In genomic region chr1:42981406-42981805, GRCh38 we compare ENCODE assay signal across 18 cellular contexts.
"Had no signal": no experiment of that assay in that cellular context is flagged by ENCODE, and none has a peak within 500 bp of the region (broad histone marks: within the 10 kb centered on the region; RNA-seq: fewer than 3 reads in every experiment).

No MANE protein-coding gene starts in this region.

- H3K27ac ChIP-seq: esophagus squamous epithelium, spleen, thyroid gland had no signal

- H3K36me3 Mint-ChIP-seq: activated naive CD8-positive, alpha-beta T cell treated with anti-CD3 and anti-CD28 coated beads for 36 hours; natural killer cell treated with Interleukin-12 subunit alpha and Interleukin-12 subunit beta and Interleukin-15 and Interleukin-18, amount 100 ng/mL, for 72 hours had no signal

- DNase-seq: activated CD4-positive, alpha-beta memory T cell treated with anti-CD3 and anti-CD28 coated beads, Interleukin-2, amount 10 ng/mL, durations not matched to agents 7 days and 5 days; activated CD4-positive, alpha-beta T cell treated with anti-CD3 and anti-CD28 coated beads for 48 hours; activated CD4-positive, CD25-positive, alpha-beta regulatory T cell; activated naive CD4-positive, alpha-beta T cell; activated naive CD8-positive, alpha-beta T cell treated with anti-CD3 and anti-CD28 coated beads for 36 hours; activated T-cell treated with anti-CD3 and anti-CD28 coated beads, Interleukin-2, amount 50 U/mL, for 1 hour; amniotic stem cell; effector CD8-positive, alpha-beta T cell; esophagus squamous epithelium; nucleus accumbens; posterior cingulate gyrus; spleen; stimulated activated CD4-positive, alpha-beta T cell treated with anti-CD3 and anti-CD28 coated beads, Interleukin-4, amount 100 ng/mL, for 4 hours; stimulated activated naive CD4-positive, alpha-beta T cell treated with Interleukin-2 at 50 U/mL for 16 hours; thyroid gland had no signal

- H3K4me1 ChIP-seq: esophagus squamous epithelium, thyroid gland had no signal

- H3K36me3 ChIP-seq: esophagus squamous epithelium, spleen, thyroid gland had no signal

- H3K27me3 ChIP-seq: esophagus squamous epithelium, spleen, thyroid gland had no signal

- H3K4me3 Mint-ChIP-seq: activated CD4-positive, alpha-beta memory T cell treated with anti-CD3 and anti-CD28 coated beads, Interleukin-2, amount 10 ng/mL, durations not matched to agents 7 days and 5 days; activated naive CD8-positive, alpha-beta T cell treated with anti-CD3 and anti-CD28 coated beads for 36 hours; activated T-helper 17 cell treated with anti-CD3 and anti-CD28 coated beads, Interleukin-2, amount 50 U/mL, for 72 hours; natural killer cell treated with Interleukin-12 subunit alpha and Interleukin-12 subunit beta and Interleukin-15 and Interleukin-18, amount 100 ng/mL, for 72 hours had no signal

- ATAC-seq: activated T-helper 17 cell treated with anti-CD3 and anti-CD28 coated beads, Interleukin-2, amount 50 U/mL, for 72 hours; natural killer cell treated with Interleukin-12 subunit alpha and Interleukin-12 subunit beta and Interleukin-15 and Interleukin-18, amount 100 ng/mL, for 72 hours had no signal

- H3K9me3 ChIP-seq: esophagus squamous epithelium, spleen, thyroid gland had no signal

- H3K27ac Mint-ChIP-seq: activated CD4-positive, alpha-beta memory T cell treated with anti-CD3 and anti-CD28 coated beads, Interleukin-2, amount 10 ng/mL, durations not matched to agents 7 days and 5 days; activated naive CD8-positive, alpha-beta T cell treated with anti-CD3 and anti-CD28 coated beads for 36 hours; activated T-helper 17 cell treated with anti-CD3 and anti-CD28 coated beads, Interleukin-2, amount 50 U/mL, for 72 hours; natural killer cell treated with Interleukin-12 subunit alpha and Interleukin-12 subunit beta and Interleukin-15 and Interleukin-18, amount 100 ng/mL, for 72 hours had no signal

- H3K4me3 ChIP-seq: esophagus squamous epithelium, spleen, thyroid gland had no signal

- H3K27me3 Mint-ChIP-seq: activated naive CD8-positive, alpha-beta T cell treated with anti-CD3 and anti-CD28 coated beads for 36 hours; activated T-helper 17 cell treated with anti-CD3 and anti-CD28 coated beads, Interleukin-2, amount 50 U/mL, for 72 hours had no signal

- FAIRE-seq: endothelial cell of umbilical vein had no signal

- H3K9me3 Mint-ChIP-seq: activated CD4-positive, alpha-beta memory T cell treated with anti-CD3 and anti-CD28 coated beads, Interleukin-2, amount 10 ng/mL, durations not matched to agents 7 days and 5 days; activated naive CD8-positive, alpha-beta T cell treated with anti-CD3 and anti-CD28 coated beads for 36 hours; activated T-helper 17 cell treated with anti-CD3 and anti-CD28 coated beads, Interleukin-2, amount 50 U/mL, for 72 hours; natural killer cell treated with Interleukin-12 subunit alpha and Interleukin-12 subunit beta and Interleukin-15 and Interleukin-18, amount 100 ng/mL, for 72 hours had no signal

- H3K4me1 Mint-ChIP-seq: activated CD4-positive, alpha-beta memory T cell treated with anti-CD3 and anti-CD28 coated beads, Interleukin-2, amount 10 ng/mL, durations not matched to agents 7 days and 5 days; activated naive CD8-positive, alpha-beta T cell treated with anti-CD3 and anti-CD28 coated beads for 36 hours; activated T-helper 17 cell treated with anti-CD3 and anti-CD28 coated beads, Interleukin-2, amount 50 U/mL, for 72 hours had no signal
